1 cellular context compared by ENCODE assay signal in genomic region chr19:41570639-41571112, GRCh38.
TF ChIP-seq lines count a peak whose summit lies in the region.

No MANE protein-coding gene starts in this region.

TF ChIP-seq in HEK293, 187 proteins besides CTCF, POLR2A, EP300 and RAD21 (continued from another document):
- TF ChIP-seq ZNF580 (tag by site-specific recombination; IDR thresholded peaks at IDR 0.05) = no peak
- peak; percentile 98 for TF ChIP-seq ZNF654 (tag by site-specific recombination; IDR thresholded peaks at IDR 0.05; ENCODE audit: low read depth)
- peak; percentile 18; the same call in 1 of the 2 replicates for TF ChIP-seq ZSCAN30 (tag by site-specific recombination; IDR thresholded peaks at IDR 0.05)
- no peak for TF ChIP-seq ZNF449 (tag by site-specific recombination; IDR thresholded peaks at IDR 0.05)
- TF ChIP-seq ZBTB11 (tag by site-specific recombination; conservative IDR thresholded peaks at IDR 0.05; ENCODE audit: low read depth) = peak; percentile 5; the same call in 1 of the 2 replicates
- TF ChIP-seq ZNF777 (tag by site-specific recombination; IDR thresholded peaks at IDR 0.05; ENCODE audit: borderline replicate concordance) = 0 out of 2 replicates have a peak, but pooled peaks have one; percentile 12
- TF ChIP-seq ZNF843 (tag by site-specific recombination; IDR thresholded peaks at IDR 0.05) = 0 out of 2 replicates have a peak, but pooled peaks have one; percentile 19
- TF ChIP-seq KLF17 (tag by site-specific recombination; IDR thresholded peaks at IDR 0.05) = 0 out of 2 replicates have a peak, but pooled peaks have one; percentile 23
- no peak for TF ChIP-seq HOXA7 (CRISPR knock-in tag; IDR thresholded peaks at IDR 0.05; ENCODE audit: borderline replicate concordance)
- TF ChIP-seq ZNF354C (tag by site-specific recombination; IDR thresholded peaks at IDR 0.05; ENCODE audit: borderline replicate concordance, low read depth) = no peak
- TF ChIP-seq ZFP37 (tag by site-specific recombination; IDR thresholded peaks at IDR 0.05) = 0 out of 2 replicates have a peak, but pooled peaks have one; percentile 55
- no peak for TF ChIP-seq ZNF302 (tag by site-specific recombination; IDR thresholded peaks at IDR 0.05; ENCODE audit: low read depth)
- TF ChIP-seq ZNF473 (tag by site-specific recombination; IDR thresholded peaks at IDR 0.05) = no peak
- TF ChIP-seq REST (tag by site-specific recombination; IDR thresholded peaks at IDR 0.05) = peak; percentile 38; the same call in 1 of the 2 replicates
- peak; percentile 72; the same call in 1 of the 2 replicates for TF ChIP-seq ZBTB6 (tag by site-specific recombination; IDR thresholded peaks at IDR 0.05)
- TF ChIP-seq PATZ1 (tag by site-specific recombination; IDR thresholded peaks at IDR 0.05) = peak; percentile 20; the same call in 1 of the 2 replicates
- TF ChIP-seq ZNF660 (tag by site-specific recombination; IDR thresholded peaks at IDR 0.05) = peak; percentile 50; the same call in 1 of the 2 replicates
- no peak for TF ChIP-seq ZNF610 (tag by site-specific recombination; IDR thresholded peaks at IDR 0.05; ENCODE audit: borderline replicate concordance)
- peak; percentile 83 for TF ChIP-seq ZNF398 (tag by site-specific recombination; IDR thresholded peaks at IDR 0.05)
- TF ChIP-seq SALL2 (tag by site-specific recombination; IDR thresholded peaks at IDR 0.05; ENCODE audit: borderline replicate concordance) = no peak
- TF ChIP-seq KLF1 (tag by site-specific recombination; IDR thresholded peaks at IDR 0.05) = 0 out of 2 replicates have a peak, but pooled peaks have one; percentile 10
- TF ChIP-seq ZBTB48 (tag by site-specific recombination; IDR thresholded peaks at IDR 0.05) = peak; percentile 57; the same call in 1 of the 2 replicates
- peak; percentile 93 for TF ChIP-seq ZFHX2 (tag by site-specific recombination; conservative IDR thresholded peaks at IDR 0.05)
- no peak for TF ChIP-seq PBX3 (CRISPR knock-in tag; IDR thresholded peaks at IDR 0.05)
- 0 out of 2 replicates have a peak, but pooled peaks have one; percentile 52 for TF ChIP-seq SP7 (tag by site-specific recombination; IDR thresholded peaks at IDR 0.05)
- peak; percentile 64; the same call in 1 of the 2 replicates for TF ChIP-seq ZNF391 (tag by site-specific recombination; IDR thresholded peaks at IDR 0.05; ENCODE audit: borderline replicate concordance, low read depth)
- TF ChIP-seq YY2 (tag by site-specific recombination; IDR thresholded peaks at IDR 0.05) = 0 out of 2 replicates have a peak, but pooled peaks have one; percentile 34
- TF ChIP-seq ZNF701 (tag by site-specific recombination; IDR thresholded peaks at IDR 0.05) = no peak
- TF ChIP-seq ZIC2 (tag by site-specific recombination; IDR thresholded peaks at IDR 0.05) = peak; percentile 28; the same call in 1 of the 2 replicates
TF ChIP-seq in HEK293: peak in this region for 27.
